Comparison of ENCODE assay signal across 21 cellular contexts in genomic region chrX:41447897-41448296, GRCh38. TPM values are rescaled to one million over a fixed set of nuclear protein-coding genes. Genes with fewer than 3 reads are reported as not detected.
DNase-seq lines count a peak whose midpoint lies in the region; ATAC-seq and TF ChIP-seq lines count a peak whose summit lies in the region.
"Had no signal": no experiment of that assay in that cellular context is flagged by ENCODE, and none has a peak within 500 bp of the region (broad histone marks: within the 10 kb centered on the region; RNA-seq: fewer than 3 reads in every experiment).

No MANE protein-coding gene starts in this region.

- DNase-seq in GM13977 (ENCODE audit: low spot score): peak; percentile 31
- DNase-seq in islet precursor cell: peak; percentile 49
- no peak for DNase-seq in gastrocnemius medialis
- DNase-seq in activated T-cell treated with anti-CD3 and anti-CD28 coated beads for 4 hours: no peak
- DNase-seq in aorta: no peak
- no peak for DNase-seq in adrenal gland
- DNase-seq: CD4-positive, alpha-beta memory T cell; DND-41; Kasumi-1; MG63; NCI-H1417; NCI-H1694 treated with DMSO at 0.1 percent for 48 hours; NCI-H446 treated with DMSO at 0.1 percent for 48 hours; NCI-H526 treated with DMSO at 0.1 percent for 48 hours; PC-9; RPMI8226; SHP77 treated with DMSO at 0.1 percent for 48 hours had no signal

- H3K79me2 ChIP-seq in OCI-LY1 (ENCODE audit: insufficient read depth, low read length): 0 out of 2 replicates have a peak, but pooled peaks cover 5% of the 10 kb centered on the region

- H3K9me2 ChIP-seq in OCI-LY1 (ENCODE audit: low read depth, low read length): no peaks in the 10 kb centered on the region

- ATAC-seq in gastrocnemius medialis (peak in 1 of 2 donors; percentile 32), aorta (ENCODE audit: low FRiP score) (no peak)

- peak overlapping the region; percentile 26; the same call in 1 of the 2 replicates for H3K9ac ChIP-seq in OCI-LY1 (ENCODE audit: low read length)
- H3K9ac ChIP-seq: BLaER1 treated with 17β-estradiol and CSF1 and Interleukin-3, amounts not matched to agents 10 nM and 100 nM had no signal

- H3K27me3 ChIP-seq in OCI-LY1 (ENCODE audit: insufficient read depth, low read length) (no peaks in the 10 kb centered on the region), gastrocnemius medialis (no peaks in the 10 kb centered on the region), aorta (ENCODE audit: control insufficient read depth in 1 of 2, insufficient read depth in 2 of 2, low read length in 1 of 2) (no peaks in the 10 kb centered on the region), adrenal gland (peaks cover 7% of the 10 kb centered on the region)
- H3K27me3 ChIP-seq: MG63 had no signal

- 68 to 87% methylated on average over 6 of the region's 6 CpGs for WGBS in aorta, 2 donors
- 82 to 95% (median 87%) methylated on average over 4 to 6 of the region's 6 CpGs for WGBS in adrenal gland, 4 donors

- peaks cover 73% of the 10 kb centered on the region for H3K4me1 ChIP-seq in OCI-LY1 (ENCODE audit: insufficient read depth, low read length, severe bottlenecking)
- H3K4me1 ChIP-seq in gastrocnemius medialis: peaks cover 19 to 24% of the 10 kb centered on the region in 2 donors
- no peaks in the 10 kb centered on the region for H3K4me1 ChIP-seq in aorta (ENCODE audit: control insufficient read depth in 1 of 2, insufficient read depth in 2 of 2, low read length in 2 of 2)
- peaks cover under 1 to 3% of the 10 kb centered on the region in 2 donors for H3K4me1 ChIP-seq in adrenal gland (replicated peaks in 1 of 2)

- intact Hi-C loops in gastrocnemius medialis (cut with DNase I; ENCODE audit: low total_unique reads) (loop anchor here (1.0 kb wide), 1 partner anchor 43 kb away; no protein-coding TSS in a partner anchor), aorta (cut with DNase I) (no loop called here), adrenal gland (cut with DNase I) (loop anchor here in 1 of 2 donors (10.0 kb wide), 1 partner anchor 113 kb away; the partner anchor contains the start of gene DDX3X)

- no peaks in the 10 kb centered on the region for H3K36me3 ChIP-seq in OCI-LY1 (ENCODE audit: insufficient read depth, low read length)
- no peaks in the 10 kb centered on the region for H3K36me3 ChIP-seq in gastrocnemius medialis
- H3K36me3 ChIP-seq in aorta (ENCODE audit: control insufficient read depth in 1 of 2, insufficient read depth in 2 of 2, low read length in 1 of 2): no peaks in the 10 kb centered on the region
- H3K36me3 ChIP-seq in adrenal gland (replicated peaks in 1 of 2): no peaks in the 10 kb centered on the region
- H3K36me3 ChIP-seq: BLaER1 treated with 17β-estradiol and CSF1 and Interleukin-3, amounts not matched to agents 10 nM and 100 nM; MG63 had no signal

- in situ Hi-C loops in GM13977 (cut with MboI; ENCODE audit: low pct_unique_long_range_greater_than_20kb, low sequenced_read_pairs, unreplicated experiment) (no loop called here), gastrocnemius medialis (cut with MboI; ENCODE audit: low sequenced_read_pairs in 4 of 4) (loop anchor here in 1 of 4 donors (10.0 kb wide), 1 partner anchor 113 kb away; the partner anchor contains the start of gene DDX3X)

- no peak for TF ChIP-seq CTCF in GM13977 (IDR thresholded peaks at IDR 0.05; ENCODE audit: extremely low read depth, insufficient read depth, missing control alignments)
- TF ChIP-seq CTCF in OCI-LY1 (IDR thresholded peaks at IDR 0.05; ENCODE audit: low read length): no peak
- TF ChIP-seq CTCF in gastrocnemius medialis (IDR thresholded peaks at IDR 0.05 in 4 of 5, conservative IDR thresholded peaks at IDR 0.05 in 1 of 5): no peak
- TF ChIP-seq CTCF in adrenal gland (IDR thresholded peaks at IDR 0.05): no peak

- TF ChIP-seq POLR2A in gastrocnemius medialis (IDR thresholded peaks at IDR 0.05) (no peak), adrenal gland (IDR thresholded peaks at IDR 0.05) (no peak)

- H3K27ac ChIP-seq in OCI-LY1 (ENCODE audit: low read depth, low read length, poor library complexity, severe bottlenecking): peak overlapping the region; percentile 93
- peak overlapping the region in 3 of 4 donors; percentile 37 to 85 (median 77) for H3K27ac ChIP-seq in gastrocnemius medialis
- H3K27ac ChIP-seq in aorta (ENCODE audit: low read depth in 1 of 2, low read length in 2 of 2): no peak overlapping the region
- H3K27ac ChIP-seq in adrenal gland: no peak overlapping the region
- H3K27ac ChIP-seq: BLaER1 treated with 17β-estradiol and CSF1 and Interleukin-3, amounts not matched to agents 10 nM and 100 nM; PC-9; SK-N-MC had no signal

- no peak overlapping the region; the same call in 1 of the 2 replicates for H3K4me2 ChIP-seq in OCI-LY1 (ENCODE audit: low read length)
- H3K4me2 ChIP-seq: BLaER1 treated with 17β-estradiol and CSF1 and Interleukin-3, amounts not matched to agents 10 nM and 100 nM; PC-9 had no signal

- no peak overlapping the region for H2AFZ ChIP-seq in OCI-LY1 (ENCODE audit: low read length)
- H2AFZ ChIP-seq: PC-9 had no signal

- H3K9me3 ChIP-seq in OCI-LY1 (ENCODE audit: low read length) (no peaks in the 10 kb centered on the region), gastrocnemius medialis (no peaks in the 10 kb centered on the region), aorta (ENCODE audit: control insufficient read depth, low read length) (no peaks in the 10 kb centered on the region), adrenal gland (replicated peaks in 1 of 3) (no peaks in the 10 kb centered on the region)
- H3K9me3 ChIP-seq: MG63 had no signal

- H3K4me3 ChIP-seq in OCI-LY1 (ENCODE audit: low read depth, low read length, poor library complexity, severe bottlenecking) (no peak overlapping the region), gastrocnemius medialis (no peak overlapping the region), aorta (ENCODE audit: low read length in 2 of 2) (no peak overlapping the region), adrenal gland (no peak overlapping the region)
- H3K4me3 ChIP-seq: BLaER1 treated with 17β-estradiol and CSF1 and Interleukin-3, amounts not matched to agents 10 nM and 100 nM; MG63; PC-9; SK-N-MC had no signal

- H4K20me1 ChIP-seq in OCI-LY1 (ENCODE audit: insufficient read depth, low read length): no peaks in the 10 kb centered on the region
- H4K20me1 ChIP-seq: BLaER1 treated with 17β-estradiol and CSF1 and Interleukin-3, amounts not matched to agents 10 nM and 100 nM had no signal

- H3F3A ChIP-seq in OCI-LY1 (ENCODE audit: insufficient read depth, low read length): no peaks in the 10 kb centered on the region; the same call in 1 of the 2 replicates

RNA-seq across cellular contexts. Expression of gene NYX, which starts 0.8 kb away (rescaled TPM):
- total RNA-seq in gastrocnemius medialis: under 1 TPM in 1 of 4 donors, not detected in 3; 0.09 TPM
- not detected for total RNA-seq in aorta
- not detected for polyA plus RNA-seq in aorta
- not detected for total RNA-seq in adrenal gland
- polyA plus RNA-seq in adrenal gland: not detected
- total RNA-seq: CD4-positive, alpha-beta memory T cell; G401; PC-9 had no signal
- polyA plus RNA-seq: CD4-positive, alpha-beta memory T cell had no signal

Comparison
In these comparisons a context has a peak if more than half of its experiments do, and no peak if none do; other contexts are left out.
1. DNase-seq: peak in GM13977 (single experiment) and islet precursor cell (single experiment); none in gastrocnemius medialis (0 of 2), activated T-cell treated with anti-CD3 and anti-CD28 coated beads for 4 hours (single experiment), aorta (0 of 2) and adrenal gland (0 of 7).
2. H3K27ac ChIP-seq: peak in OCI-LY1 (single experiment) and gastrocnemius medialis (3 of 4); none in aorta (0 of 2) and adrenal gland (0 of 5).